1 cellular context compared by ENCODE assay signal in the genomic region with DNA sequence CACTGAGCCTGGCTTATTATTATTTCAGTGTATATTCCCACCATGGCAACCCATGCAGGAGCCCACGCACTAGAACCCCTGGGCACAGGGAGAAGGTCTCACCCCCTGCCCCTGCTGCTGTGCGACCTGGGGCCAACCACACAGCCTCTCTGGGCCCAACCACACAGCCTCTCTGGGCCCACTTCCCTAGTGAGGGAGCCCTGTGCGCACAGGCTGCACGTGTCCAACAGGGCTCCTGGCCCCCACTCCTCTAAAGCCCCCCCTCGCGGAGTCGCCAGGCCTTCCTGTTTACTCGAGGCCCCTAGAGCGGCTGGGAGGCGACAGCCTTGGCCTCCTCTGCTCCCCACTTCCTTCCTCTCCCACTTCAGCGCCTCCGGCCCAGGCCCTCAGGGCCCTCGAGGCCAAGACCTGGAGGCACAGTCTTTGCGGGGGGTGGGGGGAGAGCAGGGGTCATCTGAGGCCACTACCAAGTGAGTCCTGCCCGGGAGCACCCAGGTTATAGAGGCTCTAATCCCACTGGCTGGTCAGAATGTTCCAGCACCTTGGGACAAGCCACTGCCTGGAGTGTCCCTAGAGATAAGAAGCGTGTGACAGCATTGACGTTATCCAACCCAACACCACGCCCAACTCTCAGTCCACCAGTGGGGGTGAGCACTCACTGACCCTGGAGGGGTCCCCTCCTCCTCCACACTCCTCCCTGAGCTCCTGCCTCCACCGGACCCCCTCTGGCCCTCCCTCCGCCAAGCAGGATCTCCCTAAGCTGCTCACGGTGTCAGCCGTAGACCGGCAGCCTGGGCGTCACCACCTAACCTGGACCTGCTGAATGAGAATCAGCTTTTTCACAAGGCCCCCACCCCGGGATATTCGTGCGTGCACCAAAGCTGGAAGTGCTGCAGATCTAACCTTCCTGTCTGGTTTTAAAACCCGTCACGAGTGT.
TF ChIP-seq lines count a peak whose summit lies in the region.

No MANE protein-coding gene starts in this region.

TF ChIP-seq in HepG2, 621 proteins besides CTCF, POLR2A, EP300 and RAD21 (continued from another document and continues in another):
- TF ChIP-seq FOXP1 (IDR thresholded peaks at IDR 0.05) (no peak), FOXP1 (CRISPR knock-in tag; IDR thresholded peaks at IDR 0.05) (peak; percentile 51), ZNF432 (CRISPR knock-in tag; IDR thresholded peaks at IDR 0.05; ENCODE audit: borderline replicate concordance) (no peak), CHD4 (IDR thresholded peaks at IDR 0.05; ENCODE audit: borderline replicate concordance, low read length) (no peak), ZNF430 (CRISPR knock-in tag; IDR thresholded peaks at IDR 0.05) (0 out of 2 replicates have a peak, but pooled peaks have one; percentile 33), FOXA3 (CRISPR knock-in tag; IDR thresholded peaks at IDR 0.05) (0 out of 2 replicates have a peak, but pooled peaks have one; percentile 30), NRL (CRISPR knock-in tag; IDR thresholded peaks at IDR 0.05; ENCODE audit: borderline replicate concordance) (0 out of 2 replicates have a peak, but pooled peaks have one; percentile 45), SRSF1 (optimal IDR thresholded peaks at IDR 0.05; ENCODE audit: low read depth, low read length) (peak; percentile 81), ARNT2 (CRISPR knock-in tag; IDR thresholded peaks at IDR 0.05; ENCODE audit: low read depth) (0 out of 2 replicates have a peak, but pooled peaks have one; percentile 33), HMG20A (CRISPR knock-in tag; IDR thresholded peaks at IDR 0.05; ENCODE audit: borderline replicate concordance) (0 out of 2 replicates have a peak, but pooled peaks have one; percentile 14), GABPB1 (CRISPR knock-in tag; IDR thresholded peaks at IDR 0.05) (peak; percentile 67; the same call in 1 of the 2 replicates), ZNF768 (CRISPR knock-in tag; IDR thresholded peaks at IDR 0.05) (peak; percentile 99), HDAC1 (CRISPR knock-in tag; IDR thresholded peaks at IDR 0.05) (peak; percentile 32; the same call in 1 of the 2 replicates), ZNF230 (CRISPR knock-in tag; IDR thresholded peaks at IDR 0.05) (0 out of 2 replicates have a peak, but pooled peaks have one; percentile 12), RXRA (CRISPR knock-in tag; IDR thresholded peaks at IDR 0.05) (peak; percentile 49), ARNTL (CRISPR knock-in tag; IDR thresholded peaks at IDR 0.05) (peak; percentile 84)
- TF ChIP-seq, protein P1, sequence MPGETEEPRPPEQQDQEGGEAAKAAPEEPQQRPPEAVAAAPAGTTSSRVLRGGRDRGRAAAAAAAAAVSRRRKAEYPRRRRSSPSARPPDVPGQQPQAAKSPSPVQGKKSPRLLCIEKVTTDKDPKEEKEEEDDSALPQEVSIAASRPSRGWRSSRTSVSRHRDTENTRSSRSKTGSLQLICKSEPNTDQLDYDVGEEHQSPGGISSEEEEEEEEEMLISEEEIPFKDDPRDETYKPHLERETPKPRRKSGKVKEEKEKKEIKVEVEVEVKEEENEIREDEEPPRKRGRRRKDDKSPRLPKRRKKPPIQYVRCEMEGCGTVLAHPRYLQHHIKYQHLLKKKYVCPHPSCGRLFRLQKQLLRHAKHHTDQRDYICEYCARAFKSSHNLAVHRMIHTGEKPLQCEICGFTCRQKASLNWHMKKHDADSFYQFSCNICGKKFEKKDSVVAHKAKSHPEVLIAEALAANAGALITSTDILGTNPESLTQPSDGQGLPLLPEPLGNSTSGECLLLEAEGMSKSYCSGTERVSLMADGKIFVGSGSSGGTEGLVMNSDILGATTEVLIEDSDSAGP (CRISPR knock-in tag; IDR thresholded peaks at IDR 0.05; ENCODE audit: borderline replicate concordance), result peak; percentile 38; the same call in 1 of the 2 replicates
- TF ChIP-seq, protein P2, sequence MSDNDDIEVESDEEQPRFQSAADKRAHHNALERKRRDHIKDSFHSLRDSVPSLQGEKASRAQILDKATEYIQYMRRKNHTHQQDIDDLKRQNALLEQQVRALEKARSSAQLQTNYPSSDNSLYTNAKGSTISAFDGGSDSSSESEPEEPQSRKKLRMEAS (IDR thresholded peaks at IDR 0.05), result peak; percentile 79
- TF ChIP-seq, protein P3, sequence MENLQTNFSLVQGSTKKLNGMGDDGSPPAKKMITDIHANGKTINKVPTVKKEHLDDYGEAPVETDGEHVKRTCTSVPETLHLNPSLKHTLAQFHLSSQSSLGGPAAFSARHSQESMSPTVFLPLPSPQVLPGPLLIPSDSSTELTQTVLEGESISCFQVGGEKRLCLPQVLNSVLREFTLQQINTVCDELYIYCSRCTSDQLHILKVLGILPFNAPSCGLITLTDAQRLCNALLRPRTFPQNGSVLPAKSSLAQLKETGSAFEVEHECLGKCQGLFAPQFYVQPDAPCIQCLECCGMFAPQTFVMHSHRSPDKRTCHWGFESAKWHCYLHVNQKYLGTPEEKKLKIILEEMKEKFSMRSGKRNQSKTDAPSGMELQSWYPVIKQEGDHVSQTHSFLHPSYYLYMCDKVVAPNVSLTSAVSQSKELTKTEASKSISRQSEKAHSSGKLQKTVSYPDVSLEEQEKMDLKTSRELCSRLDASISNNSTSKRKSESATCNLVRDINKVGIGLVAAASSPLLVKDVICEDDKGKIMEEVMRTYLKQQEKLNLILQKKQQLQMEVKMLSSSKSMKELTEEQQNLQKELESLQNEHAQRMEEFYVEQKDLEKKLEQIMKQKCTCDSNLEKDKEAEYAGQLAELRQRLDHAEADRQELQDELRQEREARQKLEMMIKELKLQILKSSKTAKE (CRISPR knock-in tag; IDR thresholded peaks at IDR 0.05; ENCODE audit: borderline replicate concordance), result peak; percentile 87
- TF ChIP-seq, protein P4, sequence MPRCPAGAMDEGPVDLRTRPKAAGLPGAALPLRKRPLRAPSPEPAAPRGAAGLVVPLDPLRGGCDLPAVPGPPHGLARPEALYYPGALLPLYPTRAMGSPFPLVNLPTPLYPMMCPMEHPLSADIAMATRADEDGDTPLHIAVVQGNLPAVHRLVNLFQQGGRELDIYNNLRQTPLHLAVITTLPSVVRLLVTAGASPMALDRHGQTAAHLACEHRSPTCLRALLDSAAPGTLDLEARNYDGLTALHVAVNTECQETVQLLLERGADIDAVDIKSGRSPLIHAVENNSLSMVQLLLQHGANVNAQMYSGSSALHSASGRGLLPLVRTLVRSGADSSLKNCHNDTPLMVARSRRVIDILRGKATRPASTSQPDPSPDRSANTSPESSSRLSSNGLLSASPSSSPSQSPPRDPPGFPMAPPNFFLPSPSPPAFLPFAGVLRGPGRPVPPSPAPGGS (CRISPR knock-in tag; IDR thresholded peaks at IDR 0.05), result 0 out of 2 replicates have a peak, but pooled peaks have one; percentile 53
- TF ChIP-seq, protein P5, sequence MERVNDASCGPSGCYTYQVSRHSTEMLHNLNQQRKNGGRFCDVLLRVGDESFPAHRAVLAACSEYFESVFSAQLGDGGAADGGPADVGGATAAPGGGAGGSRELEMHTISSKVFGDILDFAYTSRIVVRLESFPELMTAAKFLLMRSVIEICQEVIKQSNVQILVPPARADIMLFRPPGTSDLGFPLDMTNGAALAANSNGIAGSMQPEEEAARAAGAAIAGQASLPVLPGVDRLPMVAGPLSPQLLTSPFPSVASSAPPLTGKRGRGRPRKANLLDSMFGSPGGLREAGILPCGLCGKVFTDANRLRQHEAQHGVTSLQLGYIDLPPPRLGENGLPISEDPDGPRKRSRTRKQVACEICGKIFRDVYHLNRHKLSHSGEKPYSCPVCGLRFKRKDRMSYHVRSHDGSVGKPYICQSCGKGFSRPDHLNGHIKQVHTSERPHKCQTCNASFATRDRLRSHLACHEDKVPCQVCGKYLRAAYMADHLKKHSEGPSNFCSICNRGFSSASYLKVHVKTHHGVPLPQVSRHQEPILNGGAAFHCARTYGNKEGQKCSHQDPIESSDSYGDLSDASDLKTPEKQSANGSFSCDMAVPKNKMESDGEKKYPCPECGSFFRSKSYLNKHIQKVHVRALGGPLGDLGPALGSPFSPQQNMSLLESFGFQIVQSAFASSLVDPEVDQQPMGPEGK (CRISPR knock-in tag; IDR thresholded peaks at IDR 0.05), result peak; percentile 96
- TF ChIP-seq, protein P6, sequence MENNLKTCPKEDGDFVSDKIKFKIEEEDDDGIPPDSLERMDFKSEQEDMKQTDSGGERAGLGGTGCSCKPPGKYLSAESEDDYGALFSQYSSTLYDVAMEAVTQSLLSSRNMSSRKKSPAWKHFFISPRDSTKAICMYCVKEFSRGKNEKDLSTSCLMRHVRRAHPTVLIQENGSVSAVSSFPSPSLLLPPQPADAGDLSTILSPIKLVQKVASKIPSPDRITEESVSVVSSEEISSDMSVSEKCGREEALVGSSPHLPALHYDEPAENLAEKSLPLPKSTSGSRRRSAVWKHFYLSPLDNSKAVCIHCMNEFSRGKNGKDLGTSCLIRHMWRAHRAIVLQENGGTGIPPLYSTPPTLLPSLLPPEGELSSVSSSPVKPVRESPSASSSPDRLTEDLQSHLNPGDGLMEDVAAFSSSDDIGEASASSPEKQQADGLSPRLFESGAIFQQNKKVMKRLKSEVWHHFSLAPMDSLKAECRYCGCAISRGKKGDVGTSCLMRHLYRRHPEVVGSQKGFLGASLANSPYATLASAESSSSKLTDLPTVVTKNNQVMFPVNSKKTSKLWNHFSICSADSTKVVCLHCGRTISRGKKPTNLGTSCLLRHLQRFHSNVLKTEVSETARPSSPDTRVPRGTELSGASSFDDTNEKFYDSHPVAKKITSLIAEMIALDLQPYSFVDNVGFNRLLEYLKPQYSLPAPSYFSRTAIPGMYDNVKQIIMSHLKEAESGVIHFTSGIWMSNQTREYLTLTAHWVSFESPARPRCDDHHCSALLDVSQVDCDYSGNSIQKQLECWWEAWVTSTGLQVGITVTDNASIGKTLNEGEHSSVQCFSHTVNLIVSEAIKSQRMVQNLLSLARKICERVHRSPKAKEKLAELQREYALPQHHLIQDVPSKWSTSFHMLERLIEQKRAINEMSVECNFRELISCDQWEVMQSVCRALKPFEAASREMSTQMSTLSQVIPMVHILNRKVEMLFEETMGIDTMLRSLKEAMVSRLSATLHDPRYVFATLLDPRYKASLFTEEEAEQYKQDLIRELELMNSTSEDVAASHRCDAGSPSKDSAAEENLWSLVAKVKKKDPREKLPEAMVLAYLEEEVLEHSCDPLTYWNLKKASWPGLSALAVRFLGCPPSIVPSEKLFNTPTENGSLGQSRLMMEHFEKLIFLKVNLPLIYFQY (CRISPR knock-in tag; IDR thresholded peaks at IDR 0.05; ENCODE audit: borderline replicate concordance), result no peak
- TF ChIP-seq, protein P7, sequence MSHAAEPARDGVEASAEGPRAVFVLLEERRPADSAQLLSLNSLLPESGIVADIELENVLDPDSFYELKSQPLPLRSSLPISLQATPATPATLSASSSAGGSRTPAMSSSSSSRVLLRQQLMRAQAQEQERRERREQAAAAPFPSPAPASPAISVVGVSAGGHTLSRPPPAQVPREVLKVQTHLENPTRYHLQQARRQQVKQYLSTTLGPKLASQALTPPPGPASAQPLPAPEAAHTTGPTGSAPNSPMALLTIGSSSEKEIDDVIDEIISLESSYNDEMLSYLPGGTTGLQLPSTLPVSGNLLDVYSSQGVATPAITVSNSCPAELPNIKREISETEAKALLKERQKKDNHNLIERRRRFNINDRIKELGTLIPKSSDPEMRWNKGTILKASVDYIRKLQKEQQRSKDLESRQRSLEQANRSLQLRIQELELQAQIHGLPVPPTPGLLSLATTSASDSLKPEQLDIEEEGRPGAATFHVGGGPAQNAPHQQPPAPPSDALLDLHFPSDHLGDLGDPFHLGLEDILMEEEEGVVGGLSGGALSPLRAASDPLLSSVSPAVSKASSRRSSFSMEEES (CRISPR knock-in tag; IDR thresholded peaks at IDR 0.05), result 0 out of 2 replicates have a peak, but pooled peaks have one; percentile 35
- TF ChIP-seq, protein P8, sequence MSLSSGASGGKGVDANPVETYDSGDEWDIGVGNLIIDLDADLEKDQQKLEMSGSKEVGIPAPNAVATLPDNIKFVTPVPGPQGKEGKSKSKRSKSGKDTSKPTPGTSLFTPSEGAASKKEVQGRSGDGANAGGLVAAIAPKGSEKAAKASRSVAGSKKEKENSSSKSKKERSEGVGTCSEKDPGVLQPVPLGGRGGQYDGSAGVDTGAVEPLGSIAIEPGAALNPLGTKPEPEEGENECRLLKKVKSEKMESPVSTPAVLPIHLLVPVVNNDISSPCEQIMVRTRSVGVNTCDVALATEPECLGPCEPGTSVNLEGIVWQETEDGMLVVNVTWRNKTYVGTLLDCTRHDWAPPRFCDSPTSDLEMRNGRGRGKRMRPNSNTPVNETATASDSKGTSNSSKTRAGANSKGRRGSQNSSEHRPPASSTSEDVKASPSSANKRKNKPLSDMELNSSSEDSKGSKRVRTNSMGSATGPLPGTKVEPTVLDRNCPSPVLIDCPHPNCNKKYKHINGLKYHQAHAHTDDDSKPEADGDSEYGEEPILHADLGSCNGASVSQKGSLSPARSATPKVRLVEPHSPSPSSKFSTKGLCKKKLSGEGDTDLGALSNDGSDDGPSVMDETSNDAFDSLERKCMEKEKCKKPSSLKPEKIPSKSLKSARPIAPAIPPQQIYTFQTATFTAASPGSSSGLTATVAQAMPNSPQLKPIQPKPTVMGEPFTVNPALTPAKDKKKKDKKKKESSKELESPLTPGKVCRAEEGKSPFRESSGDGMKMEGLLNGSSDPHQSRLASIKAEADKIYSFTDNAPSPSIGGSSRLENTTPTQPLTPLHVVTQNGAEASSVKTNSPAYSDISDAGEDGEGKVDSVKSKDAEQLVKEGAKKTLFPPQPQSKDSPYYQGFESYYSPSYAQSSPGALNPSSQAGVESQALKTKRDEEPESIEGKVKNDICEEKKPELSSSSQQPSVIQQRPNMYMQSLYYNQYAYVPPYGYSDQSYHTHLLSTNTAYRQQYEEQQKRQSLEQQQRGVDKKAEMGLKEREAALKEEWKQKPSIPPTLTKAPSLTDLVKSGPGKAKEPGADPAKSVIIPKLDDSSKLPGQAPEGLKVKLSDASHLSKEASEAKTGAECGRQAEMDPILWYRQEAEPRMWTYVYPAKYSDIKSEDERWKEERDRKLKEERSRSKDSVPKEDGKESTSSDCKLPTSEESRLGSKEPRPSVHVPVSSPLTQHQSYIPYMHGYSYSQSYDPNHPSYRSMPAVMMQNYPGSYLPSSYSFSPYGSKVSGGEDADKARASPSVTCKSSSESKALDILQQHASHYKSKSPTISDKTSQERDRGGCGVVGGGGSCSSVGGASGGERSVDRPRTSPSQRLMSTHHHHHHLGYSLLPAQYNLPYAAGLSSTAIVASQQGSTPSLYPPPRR (CRISPR knock-in tag; IDR thresholded peaks at IDR 0.05; ENCODE audit: borderline replicate concordance), result peak; percentile 59; the same call in 1 of the 2 replicates
